In the genomic region with DNA sequence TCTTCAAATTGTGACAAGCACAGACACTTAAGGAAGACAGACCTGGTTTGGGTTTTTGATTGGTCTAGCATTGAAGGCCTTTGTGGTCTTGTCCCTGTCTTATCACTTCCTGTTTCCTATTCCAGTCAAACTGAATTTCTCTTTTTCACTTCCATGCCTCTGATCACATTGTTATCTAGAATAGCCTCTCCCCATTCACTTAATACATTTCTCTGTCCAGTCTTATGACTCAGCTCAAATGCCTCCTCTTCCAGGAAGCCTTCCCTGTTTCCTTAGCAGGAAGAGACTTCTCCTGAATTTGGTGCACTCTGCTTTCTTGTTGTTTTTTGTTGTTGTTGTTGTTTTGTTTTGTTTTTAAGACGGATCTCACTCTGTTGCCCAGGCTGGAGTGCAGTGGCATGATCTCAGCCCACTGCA, we compare ENCODE assay signal across 1 cellular context.
TF ChIP-seq lines count a peak whose summit lies in the region.

No MANE protein-coding gene starts in this region.

TF ChIP-seq in liver, 16 proteins besides CTCF, POLR2A, EP300 and RAD21 (continued from another document):
- TF ChIP-seq, protein P1, sequence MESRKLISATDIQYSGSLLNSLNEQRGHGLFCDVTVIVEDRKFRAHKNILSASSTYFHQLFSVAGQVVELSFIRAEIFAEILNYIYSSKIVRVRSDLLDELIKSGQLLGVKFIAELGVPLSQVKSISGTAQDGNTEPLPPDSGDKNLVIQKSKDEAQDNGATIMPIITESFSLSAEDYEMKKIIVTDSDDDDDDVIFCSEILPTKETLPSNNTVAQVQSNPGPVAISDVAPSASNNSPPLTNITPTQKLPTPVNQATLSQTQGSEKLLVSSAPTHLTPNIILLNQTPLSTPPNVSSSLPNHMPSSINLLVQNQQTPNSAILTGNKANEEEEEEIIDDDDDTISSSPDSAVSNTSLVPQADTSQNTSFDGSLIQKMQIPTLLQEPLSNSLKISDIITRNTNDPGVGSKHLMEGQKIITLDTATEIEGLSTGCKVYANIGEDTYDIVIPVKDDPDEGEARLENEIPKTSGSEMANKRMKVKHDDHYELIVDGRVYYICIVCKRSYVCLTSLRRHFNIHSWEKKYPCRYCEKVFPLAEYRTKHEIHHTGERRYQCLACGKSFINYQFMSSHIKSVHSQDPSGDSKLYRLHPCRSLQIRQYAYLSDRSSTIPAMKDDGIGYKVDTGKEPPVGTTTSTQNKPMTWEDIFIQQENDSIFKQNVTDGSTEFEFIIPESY (IDR thresholded peaks at IDR 0.05), result no peak
- TF ChIP-seq EGR1 (IDR thresholded peaks at IDR 0.05; ENCODE audit: low read depth in 2 of 2), result no peak
- TF ChIP-seq FOXA1 (IDR thresholded peaks at IDR 0.05), result no peak
TF ChIP-seq in liver: peak in this region for 2.
